Comparison of ENCODE assay signal across 8 cellular contexts in genomic region chr18:80109676-80110078, GRCh38. TPM values are rescaled to one million over a fixed set of nuclear protein-coding genes. Genes with fewer than 3 reads are reported as not detected.
A peak's percentile ranks its signal among the peaks of the same experiment; 100 is the strongest.
DNase-seq lines count a peak whose midpoint lies in the region; ATAC-seq and TF ChIP-seq lines count a peak whose summit lies in the region.

No MANE protein-coding gene starts in this region.

- no peak for TF ChIP-seq POLR2A in body of pancreas (IDR thresholded peaks at IDR 0.05)
- no peak for TF ChIP-seq POLR2A in gastrocnemius medialis (IDR thresholded peaks at IDR 0.05)

- intact Hi-C loops in body of pancreas (cut with DNase I), result no loop called here
- intact Hi-C loops in gastrocnemius medialis (cut with DNase I; ENCODE audit: low total_unique reads), result loop anchor here (2.0 kb wide), 1 partner anchor 75 kb away; the partner anchor contains the start of gene RBFA

- H3K36me3 ChIP-seq in body of pancreas (replicated peaks in 1 of 2; ENCODE audit: insufficient read depth in 1 of 2, low read depth in 2 of 2) (no peaks in the 10 kb centered on the region), gastrocnemius medialis (no peaks in the 10 kb centered on the region)

- DNase-seq in AG20443 (ENCODE audit: low spot score), result peak; percentile 83
- peak; percentile 70 for DNase-seq in NCI-H748 (lab: John Stamatoyannopoulos, UW; ENCODE audit: unreplicated experiment)
- DNase-seq in body of pancreas, result peak in 3 of 4 donors; percentile 12 to 28 (median 22)
- no peak for DNase-seq in gastrocnemius medialis

- H3K4me3 ChIP-seq in GM12875 (ENCODE audit: low read depth, low read length), result peak overlapping the region; percentile 71
- peak overlapping the region; percentile 42 to 55 for H3K4me3 ChIP-seq in body of pancreas
- H3K4me3 ChIP-seq in iPS-18c (ENCODE audit: insufficient read depth, low read depth, low read length), result peak overlapping the region; percentile 77
- peak overlapping the region; percentile 57 to 65 (median 64) for H3K4me3 ChIP-seq in gastrocnemius medialis

- no peak for TF ChIP-seq CTCF in GM12875 (IDR thresholded peaks at IDR 0.05; ENCODE audit: borderline replicate concordance, insufficient read depth, low read depth, low read length)
- no peak for TF ChIP-seq CTCF in body of pancreas (IDR thresholded peaks at IDR 0.05)
- no peak for TF ChIP-seq CTCF in gastrocnemius medialis (IDR thresholded peaks at IDR 0.05 in 4 of 5, conservative IDR thresholded peaks at IDR 0.05 in 1 of 5)

- H3K9me3 ChIP-seq in body of pancreas, result no peaks in the 10 kb centered on the region
- no peaks in the 10 kb centered on the region for H3K9me3 ChIP-seq in iPS-18c (ENCODE audit: control insufficient read depth, insufficient read depth, low read length)
- H3K9me3 ChIP-seq in gastrocnemius medialis, result peaks cover 0 to 5% (median 0%) of the 10 kb centered on the region in 3 donors

- peaks cover 24% of the 10 kb centered on the region for H3K4me1 ChIP-seq in body of pancreas
- peaks cover 7 to 13% of the 10 kb centered on the region in 2 donors for H3K4me1 ChIP-seq in gastrocnemius medialis

- WGBS in body of pancreas, 2 donors, result 0% methylated on average over 18 to 28 of the region's 34 CpGs

- ATAC-seq in HG02938 (IDR thresholded peaks at IDR 0.05; ENCODE audit: unreplicated experiment) (peak; percentile 13), body of pancreas (peak; percentile 3), gastrocnemius medialis (peak in 1 of 2 donors; percentile 19), GM18861 (IDR thresholded peaks at IDR 0.05; ENCODE audit: unreplicated experiment) (no peak)

- no peaks in the 10 kb centered on the region for H3K27me3 ChIP-seq in body of pancreas
- peaks cover 0 to 4% (median 0%) of the 10 kb centered on the region in 3 donors for H3K27me3 ChIP-seq in gastrocnemius medialis

- H3K27ac ChIP-seq in body of pancreas (peak overlapping the region; percentile 80 to 91 (median 90)), gastrocnemius medialis (peak overlapping the region; percentile 18 to 76 (median 54))

- in situ Hi-C loops in gastrocnemius medialis (cut with MboI; ENCODE audit: low sequenced_read_pairs in 4 of 4), result no loop called here

RNA-seq across cellular contexts. Expression of gene ADNP2, which starts 0.6 kb away (rescaled TPM):
- total RNA-seq in body of pancreas (1 to 10 TPM; 7.0 to 9.2 TPM), gastrocnemius medialis (1 to 10 TPM; 2.6 to 4.5 (median 2.9) TPM)

Comparison
In these comparisons a context has a peak if more than half of its experiments do, and no peak if none do; other contexts are left out.
1. DNase-seq: peak in AG20443 (single experiment), NCI-H748 (single experiment) and body of pancreas (3 of 4); none in gastrocnemius medialis (0 of 2).
2. Peak in every context shown above with its lines, with median percentiles within 50 percentile points of each other: H3K4me3 ChIP-seq.